Comparison of ENCODE assay signal across 12 cellular contexts in genomic region chr16:19210968-19211367, GRCh38. TPM values are rescaled to one million over a fixed set of nuclear protein-coding genes. Genes with fewer than 3 reads are reported as not detected.
A peak's percentile ranks its signal among the peaks of the same experiment; 100 is the strongest.
DNase-seq lines count a peak whose midpoint lies in the region; ATAC-seq and TF ChIP-seq lines count a peak whose summit lies in the region.
"Had no signal": no experiment of that assay in that cellular context is flagged by ENCODE, and none has a peak within 500 bp of the region (broad histone marks: within the 10 kb centered on the region; RNA-seq: fewer than 3 reads in every experiment).

No MANE protein-coding gene starts in this region.

- no peaks in the 10 kb centered on the region for H3K4me1 Mint-ChIP-seq in CD4-positive, alpha-beta T cell (ENCODE audit: low read depth)

- no peaks in the 10 kb centered on the region for H3K27me3 Mint-ChIP-seq in CD4-positive, alpha-beta T cell

- H3K9me3 ChIP-seq in CD4-positive, alpha-beta T cell (ENCODE audit: control insufficient read depth, low read length), result no peaks in the 10 kb centered on the region
- H3K9me3 ChIP-seq: ovary had no signal

- intact Hi-C loops in CD4-positive, alpha-beta T cell (cut with DNase I, micrococcal nuclease), result no loop called here

- POLR2A ChIA-PET in CD4-positive, alpha-beta T cell (lab: Charles Lee), result no interaction called here

- H3K27ac Mint-ChIP-seq in CD4-positive, alpha-beta T cell, result no peak overlapping the region

- CTCF ChIA-PET in CD4-positive, alpha-beta T cell (lab: Charles Lee), result no interaction called here

- no peak overlapping the region for H3K4me3 Mint-ChIP-seq in CD4-positive, alpha-beta T cell

- peaks cover 1% of the 10 kb centered on the region for H3K27me3 ChIP-seq in CD4-positive, alpha-beta T cell (ENCODE audit: control insufficient read depth, insufficient read depth, low read length)
- H3K27me3 ChIP-seq: ovary had no signal

- ATAC-seq in GM19452 (IDR thresholded peaks at IDR 0.05; ENCODE audit: unreplicated experiment), result peak; percentile 42
- peak; percentile 36 for ATAC-seq in HG03103 (IDR thresholded peaks at IDR 0.05; ENCODE audit: low read depth, unreplicated experiment)
- no peak for ATAC-seq in esophagus mucosa
- ATAC-seq in CD4-positive, alpha-beta T cell (ENCODE audit: poor library complexity), result no peak

- no peaks in the 10 kb centered on the region for H3K36me3 Mint-ChIP-seq in CD4-positive, alpha-beta T cell (ENCODE audit: low read depth)

- peak; percentile 16; the same call in 1 of the 2 replicates for TF ChIP-seq POLR2A in Raji (IDR thresholded peaks at IDR 0.05; ENCODE audit: insufficient read depth, low read depth, low read length)

- no peak for TF ChIP-seq CTCF in CD4-positive, alpha-beta T cell (IDR thresholded peaks at IDR 0.05)

- H3K27ac ChIP-seq in CD4-positive, alpha-beta T cell (ENCODE audit: low read depth, low read length), result no peak overlapping the region
- H3K27ac ChIP-seq: ovary, SK-N-MC had no signal

- peak; percentile 36 for DNase-seq in CD1c-positive myeloid dendritic cell (ENCODE audit: extremely low spot score)
- no peak for DNase-seq in NCI-H2081 treated with DMSO at 0.1 percent for 48 hours (lab: John Stamatoyannopoulos, UW)
- no peak for DNase-seq in NCI-H1694 treated with DMSO at 0.1 percent for 48 hours (lab: John Stamatoyannopoulos, UW)
- no peak for DNase-seq in CD4-positive, alpha-beta T cell
- DNase-seq: activated T-cell treated with anti-CD3 and anti-CD28 coated beads, Interleukin-2, amount 50 U/mL, for 48 hours; ovary had no signal

- H3K9me3 Mint-ChIP-seq in CD4-positive, alpha-beta T cell, result no peaks in the 10 kb centered on the region

RNA-seq across cellular contexts. Expression of gene SYT17, which starts 42.9 kb away (rescaled TPM):
- 2.0 TPM for total RNA-seq in esophagus mucosa
- not detected for total RNA-seq in CD4-positive, alpha-beta T cell
- total RNA-seq: LHCN-M2 had no signal

Comparison
In these comparisons a context has a peak if more than half of its experiments do, and no peak if none do; other contexts are left out.
1. ATAC-seq: peak in GM19452 (single experiment) and HG03103 (single experiment); none in esophagus mucosa (single experiment) and CD4-positive, alpha-beta T cell (single experiment).